ENCODE assay signal across 18 cellular contexts in the genomic region with DNA sequence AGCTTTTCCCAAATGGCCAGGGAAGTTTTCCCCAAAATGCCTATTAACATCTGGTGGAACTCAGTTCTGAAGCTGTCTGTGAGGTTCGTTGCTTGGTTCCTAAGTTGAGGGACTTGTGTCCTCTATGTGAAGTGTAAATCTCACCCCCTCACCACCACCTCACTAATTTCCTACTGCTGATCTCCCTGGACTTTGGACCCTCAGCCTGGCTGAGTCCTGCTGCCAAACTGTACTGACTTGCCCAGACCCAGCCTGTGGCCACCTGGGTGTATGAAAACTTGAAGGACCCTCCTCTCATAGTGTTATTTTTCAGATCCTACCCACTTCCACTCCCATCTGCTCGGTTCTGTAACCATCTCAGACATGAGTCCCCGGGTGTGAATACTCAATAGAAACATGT.
"Had no signal": no experiment of that assay in that cellular context is flagged by ENCODE, and none has a peak within 500 bp of the region (broad histone marks: within the 10 kb centered on the region; RNA-seq: fewer than 3 reads in every experiment).

No MANE protein-coding gene starts in this region.

- H3K27me3 Mint-ChIP-seq: dendritic cell treated with granulocyte-macrophage colony-stimulating factor and Interleukin-4, amounts not matched to agents 40 ng/mL and 50 ng/mL, for 4 days had no signal

- ATAC-seq: effector memory CD8-positive, alpha-beta T cell; left ventricle myocardium superior; natural killer cell treated with Interleukin-12 subunit alpha and Interleukin-12 subunit beta and Interleukin-15 and Interleukin-18, amount 100 ng/mL, for 72 hours; psoas muscle; sciatic nerve had no signal

- H3K36me3 ChIP-seq: vagina had no signal

- H3K27me3 ChIP-seq: esophagus muscularis mucosa, gastrocnemius medialis, vagina had no signal

- H3K27ac Mint-ChIP-seq: dendritic cell treated with granulocyte-macrophage colony-stimulating factor and Interleukin-4, amounts not matched to agents 40 ng/mL and 50 ng/mL, for 4 days; effector memory CD8-positive, alpha-beta T cell; immature natural killer cell; natural killer cell treated with Interleukin-12 subunit alpha and Interleukin-12 subunit beta and Interleukin-15 and Interleukin-18, amount 100 ng/mL, for 72 hours had no signal

- H3K4me3 Mint-ChIP-seq: dendritic cell treated with granulocyte-macrophage colony-stimulating factor and Interleukin-4, amounts not matched to agents 40 ng/mL and 50 ng/mL, for 4 days; effector memory CD8-positive, alpha-beta T cell; immature natural killer cell; natural killer cell treated with Interleukin-12 subunit alpha and Interleukin-12 subunit beta and Interleukin-15 and Interleukin-18, amount 100 ng/mL, for 72 hours had no signal

- H3K4me1 ChIP-seq: vagina had no signal

- H3K9me3 Mint-ChIP-seq: dendritic cell treated with granulocyte-macrophage colony-stimulating factor and Interleukin-4, amounts not matched to agents 40 ng/mL and 50 ng/mL, for 4 days; effector memory CD8-positive, alpha-beta T cell; natural killer cell treated with Interleukin-12 subunit alpha and Interleukin-12 subunit beta and Interleukin-15 and Interleukin-18, amount 100 ng/mL, for 72 hours had no signal

- H3K36me3 Mint-ChIP-seq: immature natural killer cell; natural killer cell treated with Interleukin-12 subunit alpha and Interleukin-12 subunit beta and Interleukin-15 and Interleukin-18, amount 100 ng/mL, for 72 hours had no signal

- DNase-seq: cerebellar nuclear complex; effector memory CD8-positive, alpha-beta T cell; gastrocnemius medialis; immature natural killer cell; left ventricle myocardium superior; psoas muscle; retina; stimulated activated CD4-positive, alpha-beta T cell treated with anti-CD3 and anti-CD28 coated beads, Interleukin-12 subunit alpha, Interleukin-12 subunit beta, amount 100 ng/mL, for 4 hours; stimulated activated naive CD4-positive, alpha-beta T cell treated with Interleukin-2 at 50 U/mL for 16 hours; trophoblast cell had no signal

- H3K4me1 Mint-ChIP-seq: immature natural killer cell had no signal

- H3K4me3 ChIP-seq: esophagus muscularis mucosa, gastrocnemius medialis, psoas muscle, vagina had no signal

- H3K9me3 ChIP-seq: esophagus muscularis mucosa, gastrocnemius medialis, psoas muscle, vagina had no signal

- FAIRE-seq: colon, keratinocyte had no signal

- H3K27ac ChIP-seq: epithelial cell of prostate, esophagus muscularis mucosa, gastrocnemius medialis, psoas muscle, vagina had no signal
